ENCODE assay signal across 1 cellular context in the genomic region with DNA sequence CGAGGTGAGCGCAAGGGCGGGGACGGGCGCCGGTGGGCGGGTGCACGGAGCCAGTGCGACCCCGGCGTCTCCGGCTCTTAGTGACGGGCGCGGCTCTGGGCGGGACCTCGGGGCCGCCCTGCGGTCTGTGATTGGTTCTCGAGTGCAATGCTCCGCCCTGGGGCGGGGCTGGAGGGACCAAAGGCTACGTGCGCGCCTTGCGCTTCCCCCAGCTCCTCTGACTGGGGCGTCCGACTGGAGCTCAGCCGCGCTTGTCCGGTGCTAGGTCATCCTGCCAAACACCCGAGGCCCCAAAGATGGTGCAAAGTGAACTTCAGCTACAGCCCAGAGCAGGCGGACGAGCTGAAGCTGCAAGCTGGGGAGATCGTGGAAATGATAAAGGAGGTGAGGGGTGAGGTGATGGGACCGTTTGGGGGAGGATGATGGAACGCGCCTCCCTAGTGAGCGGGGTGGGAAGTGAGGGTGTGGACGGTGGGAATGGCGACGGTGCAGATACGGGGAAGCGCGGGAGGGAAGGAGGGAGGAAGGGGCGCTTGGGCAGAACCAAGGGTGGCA.
TF ChIP-seq lines count a peak whose summit lies in the region.

No MANE protein-coding gene starts in this region.

TF ChIP-seq in K562, 482 proteins besides CTCF, POLR2A, EP300 and RAD21 (continued from another document and continues in another):
- TF ChIP-seq, protein P1, sequence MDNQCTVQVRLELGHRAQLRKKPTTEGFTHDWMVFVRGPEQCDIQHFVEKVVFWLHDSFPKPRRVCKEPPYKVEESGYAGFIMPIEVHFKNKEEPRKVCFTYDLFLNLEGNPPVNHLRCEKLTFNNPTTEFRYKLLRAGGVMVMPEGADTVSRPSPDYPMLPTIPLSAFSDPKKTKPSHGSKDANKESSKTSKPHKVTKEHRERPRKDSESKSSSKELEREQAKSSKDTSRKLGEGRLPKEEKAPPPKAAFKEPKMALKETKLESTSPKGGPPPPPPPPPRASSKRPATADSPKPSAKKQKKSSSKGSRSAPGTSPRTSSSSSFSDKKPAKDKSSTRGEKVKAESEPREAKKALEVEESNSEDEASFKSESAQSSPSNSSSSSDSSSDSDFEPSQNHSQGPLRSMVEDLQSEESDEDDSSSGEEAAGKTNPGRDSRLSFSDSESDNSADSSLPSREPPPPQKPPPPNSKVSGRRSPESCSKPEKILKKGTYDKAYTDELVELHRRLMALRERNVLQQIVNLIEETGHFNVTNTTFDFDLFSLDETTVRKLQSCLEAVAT (IDR thresholded peaks at IDR 0.05) = peak; percentile 75 to 83; a peak in 3 of 4 replicates
- TF ChIP-seq YBX1 (IDR thresholded peaks at IDR 0.05) (no peak), NR3C1 (CRISPR knock-in tag; IDR thresholded peaks at IDR 0.05) (no peak), CREM (IDR thresholded peaks at IDR 0.05; ENCODE audit: low read depth) (peak; percentile 49; the same call in 1 of the 2 replicates), MNT (conservative IDR thresholded peaks at IDR 0.05) (peak in 1 of 2 experiments; percentile 43; a peak in 1 of 4 replicates), KAT7 (CRISPR knock-in tag; IDR thresholded peaks at IDR 0.05; ENCODE audit: borderline replicate concordance) (no peak), ZNF140 (CRISPR knock-in tag; IDR thresholded peaks at IDR 0.05) (no peak), CCNT2 (IDR thresholded peaks at IDR 0.05; ENCODE audit: borderline replicate concordance, extremely low read depth, insufficient read length, low read depth, low read length) (no peak), ZNF586 (CRISPR knock-in tag; conservative IDR thresholded peaks at IDR 0.05) (no peak), PHTF2 (CRISPR knock-in tag; IDR thresholded peaks at IDR 0.05) (no peak), RBBP5 (IDR thresholded peaks at IDR 0.05; ENCODE audit: borderline replicate concordance, insufficient read depth, low read length, poor library complexity, severe bottlenecking) (peak; percentile 45), NCOA1 (IDR thresholded peaks at IDR 0.05; ENCODE audit: low read depth) (peak; percentile 79; the same call in 1 of the 2 replicates), FOS (IDR thresholded peaks at IDR 0.05; ENCODE audit: extremely low read depth, insufficient read length) (peak; percentile 41), TSC22D4 (tag; IDR thresholded peaks at IDR 0.05) (no peak), BCOR (IDR thresholded peaks at IDR 0.05) (peak; percentile 40; the same call in 1 of the 2 replicates), VEZF1 (CRISPR knock-in tag; IDR thresholded peaks at IDR 0.05) (no peak), ZBTB40 (IDR thresholded peaks at IDR 0.05) (peak; percentile 49; the same call in 1 of the 2 replicates), ZBTB40 (CRISPR knock-in tag; IDR thresholded peaks at IDR 0.05) (no peak), CHD4 (IDR thresholded peaks at IDR 0.05; ENCODE audit: insufficient read depth, insufficient replicate concordance, low read depth, low read length, poor library complexity, severe bottlenecking) (no peak), HDGF (IDR thresholded peaks at IDR 0.05) (peak; percentile 86; the same call in 1 of the 2 replicates), ZNF316 (IDR thresholded peaks at IDR 0.05) (no peak), KLF13 (tag; IDR thresholded peaks at IDR 0.05; ENCODE audit: borderline replicate concordance, low read depth) (no peak), STAT5B (CRISPR knock-in tag; IDR thresholded peaks at IDR 0.05) (no peak)
- TF ChIP-seq, protein P2, sequence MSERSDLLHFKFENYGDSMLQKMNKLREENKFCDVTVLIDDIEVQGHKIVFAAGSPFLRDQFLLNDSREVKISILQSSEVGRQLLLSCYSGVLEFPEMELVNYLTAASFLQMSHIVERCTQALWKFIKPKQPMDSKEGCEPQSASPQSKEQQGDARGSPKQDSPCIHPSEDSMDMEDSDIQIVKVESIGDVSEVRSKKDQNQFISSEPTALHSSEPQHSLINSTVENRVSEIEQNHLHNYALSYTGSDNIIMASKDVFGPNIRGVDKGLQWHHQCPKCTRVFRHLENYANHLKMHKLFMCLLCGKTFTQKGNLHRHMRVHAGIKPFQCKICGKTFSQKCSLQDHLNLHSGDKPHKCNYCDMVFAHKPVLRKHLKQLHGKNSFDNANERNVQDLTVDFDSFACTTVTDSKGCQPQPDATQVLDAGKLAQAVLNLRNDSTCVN (CRISPR knock-in tag; IDR thresholded peaks at IDR 0.05) = peak; percentile 88
- TF ChIP-seq, protein P3, sequence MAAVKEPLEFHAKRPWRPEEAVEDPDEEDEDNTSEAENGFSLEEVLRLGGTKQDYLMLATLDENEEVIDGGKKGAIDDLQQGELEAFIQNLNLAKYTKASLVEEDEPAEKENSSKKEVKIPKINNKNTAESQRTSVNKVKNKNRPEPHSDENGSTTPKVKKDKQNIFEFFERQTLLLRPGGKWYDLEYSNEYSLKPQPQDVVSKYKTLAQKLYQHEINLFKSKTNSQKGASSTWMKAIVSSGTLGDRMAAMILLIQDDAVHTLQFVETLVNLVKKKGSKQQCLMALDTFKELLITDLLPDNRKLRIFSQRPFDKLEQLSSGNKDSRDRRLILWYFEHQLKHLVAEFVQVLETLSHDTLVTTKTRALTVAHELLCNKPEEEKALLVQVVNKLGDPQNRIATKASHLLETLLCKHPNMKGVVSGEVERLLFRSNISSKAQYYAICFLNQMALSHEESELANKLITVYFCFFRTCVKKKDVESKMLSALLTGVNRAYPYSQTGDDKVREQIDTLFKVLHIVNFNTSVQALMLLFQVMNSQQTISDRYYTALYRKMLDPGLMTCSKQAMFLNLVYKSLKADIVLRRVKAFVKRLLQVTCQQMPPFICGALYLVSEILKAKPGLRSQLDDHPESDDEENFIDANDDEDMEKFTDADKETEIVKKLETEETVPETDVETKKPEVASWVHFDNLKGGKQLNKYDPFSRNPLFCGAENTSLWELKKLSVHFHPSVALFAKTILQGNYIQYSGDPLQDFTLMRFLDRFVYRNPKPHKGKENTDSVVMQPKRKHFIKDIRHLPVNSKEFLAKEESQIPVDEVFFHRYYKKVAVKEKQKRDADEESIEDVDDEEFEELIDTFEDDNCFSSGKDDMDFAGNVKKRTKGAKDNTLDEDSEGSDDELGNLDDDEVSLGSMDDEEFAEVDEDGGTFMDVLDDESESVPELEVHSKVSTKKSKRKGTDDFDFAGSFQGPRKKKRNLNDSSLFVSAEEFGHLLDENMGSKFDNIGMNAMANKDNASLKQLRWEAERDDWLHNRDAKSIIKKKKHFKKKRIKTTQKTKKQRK (IDR thresholded peaks at IDR 0.05; ENCODE audit: borderline replicate concordance, low read depth, low read length) = no peak
- TF ChIP-seq, protein P4, sequence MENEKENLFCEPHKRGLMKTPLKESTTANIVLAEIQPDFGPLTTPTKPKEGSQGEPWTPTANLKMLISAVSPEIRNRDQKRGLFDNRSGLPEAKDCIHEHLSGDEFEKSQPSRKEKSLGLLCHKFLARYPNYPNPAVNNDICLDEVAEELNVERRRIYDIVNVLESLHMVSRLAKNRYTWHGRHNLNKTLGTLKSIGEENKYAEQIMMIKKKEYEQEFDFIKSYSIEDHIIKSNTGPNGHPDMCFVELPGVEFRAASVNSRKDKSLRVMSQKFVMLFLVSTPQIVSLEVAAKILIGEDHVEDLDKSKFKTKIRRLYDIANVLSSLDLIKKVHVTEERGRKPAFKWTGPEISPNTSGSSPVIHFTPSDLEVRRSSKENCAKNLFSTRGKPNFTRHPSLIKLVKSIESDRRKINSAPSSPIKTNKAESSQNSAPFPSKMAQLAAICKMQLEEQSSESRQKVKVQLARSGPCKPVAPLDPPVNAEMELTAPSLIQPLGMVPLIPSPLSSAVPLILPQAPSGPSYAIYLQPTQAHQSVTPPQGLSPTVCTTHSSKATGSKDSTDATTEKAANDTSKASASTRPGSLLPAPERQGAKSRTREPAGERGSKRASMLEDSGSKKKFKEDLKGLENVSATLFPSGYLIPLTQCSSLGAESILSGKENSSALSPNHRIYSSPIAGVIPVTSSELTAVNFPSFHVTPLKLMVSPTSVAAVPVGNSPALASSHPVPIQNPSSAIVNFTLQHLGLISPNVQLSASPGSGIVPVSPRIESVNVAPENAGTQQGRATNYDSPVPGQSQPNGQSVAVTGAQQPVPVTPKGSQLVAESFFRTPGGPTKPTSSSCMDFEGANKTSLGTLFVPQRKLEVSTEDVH (IDR thresholded peaks at IDR 0.05; ENCODE audit: low read depth, partially characterized antibody) = peak; percentile 34
- TF ChIP-seq, protein P5, sequence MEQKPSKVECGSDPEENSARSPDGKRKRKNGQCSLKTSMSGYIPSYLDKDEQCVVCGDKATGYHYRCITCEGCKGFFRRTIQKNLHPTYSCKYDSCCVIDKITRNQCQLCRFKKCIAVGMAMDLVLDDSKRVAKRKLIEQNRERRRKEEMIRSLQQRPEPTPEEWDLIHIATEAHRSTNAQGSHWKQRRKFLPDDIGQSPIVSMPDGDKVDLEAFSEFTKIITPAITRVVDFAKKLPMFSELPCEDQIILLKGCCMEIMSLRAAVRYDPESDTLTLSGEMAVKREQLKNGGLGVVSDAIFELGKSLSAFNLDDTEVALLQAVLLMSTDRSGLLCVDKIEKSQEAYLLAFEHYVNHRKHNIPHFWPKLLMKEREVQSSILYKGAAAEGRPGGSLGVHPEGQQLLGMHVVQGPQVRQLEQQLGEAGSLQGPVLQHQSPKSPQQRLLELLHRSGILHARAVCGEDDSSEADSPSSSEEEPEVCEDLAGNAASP (IDR thresholded peaks at IDR 0.05) = no peak
